Comparison of ENCODE assay signal across 10 cellular contexts in the genomic region with DNA sequence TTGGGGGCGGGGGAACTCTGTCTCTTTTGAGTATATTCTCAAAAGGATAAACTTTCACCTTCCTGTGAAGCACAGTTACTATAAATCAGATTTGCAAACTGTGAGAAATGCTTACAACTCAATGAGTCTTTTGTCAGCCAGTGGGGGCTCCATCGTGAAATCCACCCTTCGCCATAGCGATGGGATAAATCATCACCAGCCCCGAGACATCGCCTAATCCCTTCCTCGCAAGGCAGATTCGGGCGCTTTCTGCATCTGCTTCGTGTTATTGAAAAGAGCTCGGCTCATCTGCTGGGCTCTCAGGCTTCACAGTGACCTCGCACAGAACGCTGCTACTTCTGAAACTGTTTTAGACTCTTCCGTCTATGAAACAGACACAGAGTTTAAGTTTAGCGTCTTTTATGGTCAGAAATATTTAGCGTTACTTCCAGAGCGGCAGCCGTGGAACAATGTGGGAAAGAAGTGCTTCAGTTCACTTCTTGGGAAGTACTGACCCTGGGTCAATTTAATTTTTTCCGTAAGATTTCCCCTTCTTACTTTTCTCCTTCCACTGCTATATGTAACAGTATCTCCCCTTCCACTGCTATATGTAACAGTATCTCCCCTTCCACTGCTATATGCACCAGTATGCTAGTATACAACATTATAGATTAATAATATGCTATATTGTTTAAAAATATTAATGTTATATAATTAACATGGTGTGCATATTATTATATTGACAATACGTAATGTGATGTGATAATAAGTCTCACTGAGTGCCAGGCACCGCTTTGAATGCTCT.
DNase-seq lines count a peak whose midpoint lies in the region; ATAC-seq and TF ChIP-seq lines count a peak whose summit lies in the region.
"Had no signal": no experiment of that assay in that cellular context is flagged by ENCODE, and none has a peak within 500 bp of the region (broad histone marks: within the 10 kb centered on the region; RNA-seq: fewer than 3 reads in every experiment).

No MANE protein-coding gene starts in this region.

- no peaks in the 10 kb centered on the region for H3K9me3 Mint-ChIP-seq in activated CD8-positive, alpha-beta memory T cell treated with anti-CD3 and anti-CD28 coated beads, Interleukin-2, amount 10 ng/mL, durations not matched to agents 7 days and 5 days (ENCODE audit: low read depth)
- no peaks in the 10 kb centered on the region for H3K9me3 Mint-ChIP-seq in activated T-helper 1 cell treated with anti-CD3 and anti-CD28 coated beads, Interleukin-12 subunit alpha, Interleukin-12 subunit beta, Interleukin-2, Interleukin-4 antibody, amounts not matched to agents 30 ng/mL and 10 ng/mL and 1 ng/mL, durations not matched to agents 14 hours and 24 hours and 36 hours

- CTCF ChIA-PET in activated CD8-positive, alpha-beta memory T cell treated with anti-CD3 and anti-CD28 coated beads, Interleukin-2, amount 10 ng/mL, durations not matched to agents 7 days and 5 days (lab: Charles Lee): no interaction called here

- H3K4me2 ChIP-seq in BLaER1 treated with 17β-estradiol and CSF1 and Interleukin-3, amounts not matched to agents 10 nM and 100 nM: peak overlapping the region; percentile 72 to 94 (median 85)

- no peak overlapping the region for H3K4me3 Mint-ChIP-seq in activated CD8-positive, alpha-beta memory T cell treated with anti-CD3 and anti-CD28 coated beads, Interleukin-2, amount 10 ng/mL, durations not matched to agents 7 days and 5 days
- H3K4me3 Mint-ChIP-seq in activated T-helper 1 cell treated with anti-CD3 and anti-CD28 coated beads, Interleukin-12 subunit alpha, Interleukin-12 subunit beta, Interleukin-2, Interleukin-4 antibody, amounts not matched to agents 30 ng/mL and 10 ng/mL and 1 ng/mL, durations not matched to agents 14 hours and 24 hours and 36 hours: no peak overlapping the region

- no peak for DNase-seq in RWPE2 (ENCODE audit: low spot score)
- DNase-seq in fibroblast of gingiva (ENCODE audit: low read depth): peak; percentile 2
- no peak for DNase-seq in omental fat pad (ENCODE audit: low spot score)
- DNase-seq in H4 (ENCODE audit: low spot score): no peak
- no peak for DNase-seq in activated CD8-positive, alpha-beta memory T cell treated with anti-CD3 and anti-CD28 coated beads, Interleukin-2, amount 10 ng/mL, durations not matched to agents 7 days and 5 days
- no peak for DNase-seq in activated T-helper 1 cell treated with anti-CD3 and anti-CD28 coated beads, Interleukin-12 subunit alpha, Interleukin-12 subunit beta, Interleukin-2, Interleukin-4 antibody, amounts not matched to agents 30 ng/mL and 10 ng/mL and 1 ng/mL, durations not matched to agents 14 hours and 24 hours and 36 hours (ENCODE audit: low spot score)
- DNase-seq in NCI-H2196 treated with DMSO at 0.1 percent for 48 hours (lab: John Stamatoyannopoulos, UW; ENCODE audit: unreplicated experiment): no peak
- DNase-seq: activated CD8-positive, alpha-beta memory T cell treated with anti-CD3 and anti-CD28 coated beads for 24 hours; NCI-H1694 treated with DMSO at 0.1 percent for 48 hours had no signal

- H3K9me3 ChIP-seq in BLaER1 treated with 17β-estradiol and CSF1 and Interleukin-3, amounts not matched to agents 10 nM and 100 nM (replicated peaks in 1 of 11): peaks cover 0 to 7% (median 0%) of the 10 kb centered on the region in 11 experiments; a peak in 3 of 22 replicates
- no peaks in the 10 kb centered on the region for H3K9me3 ChIP-seq in RWPE2 (ENCODE audit: severe bottlenecking)

- no peaks in the 10 kb centered on the region for H3K36me3 Mint-ChIP-seq in activated CD8-positive, alpha-beta memory T cell treated with anti-CD3 and anti-CD28 coated beads, Interleukin-2, amount 10 ng/mL, durations not matched to agents 7 days and 5 days
- H3K36me3 Mint-ChIP-seq in activated T-helper 1 cell treated with anti-CD3 and anti-CD28 coated beads, Interleukin-12 subunit alpha, Interleukin-12 subunit beta, Interleukin-2, Interleukin-4 antibody, amounts not matched to agents 30 ng/mL and 10 ng/mL and 1 ng/mL, durations not matched to agents 14 hours and 24 hours and 36 hours (ENCODE audit: low read depth): no peaks in the 10 kb centered on the region

- peak overlapping the region in 1 of 11 experiments; percentile 13; a peak in 2 of 22 replicates for H3K27ac ChIP-seq in BLaER1 treated with 17β-estradiol and CSF1 and Interleukin-3, amounts not matched to agents 10 nM and 100 nM
- H3K27ac ChIP-seq in RWPE2 (ENCODE audit: poor library complexity, severe bottlenecking): no peak overlapping the region

- H3K27me3 Mint-ChIP-seq in activated CD8-positive, alpha-beta memory T cell treated with anti-CD3 and anti-CD28 coated beads, Interleukin-2, amount 10 ng/mL, durations not matched to agents 7 days and 5 days: no peaks in the 10 kb centered on the region
- H3K27me3 Mint-ChIP-seq in activated T-helper 1 cell treated with anti-CD3 and anti-CD28 coated beads, Interleukin-12 subunit alpha, Interleukin-12 subunit beta, Interleukin-2, Interleukin-4 antibody, amounts not matched to agents 30 ng/mL and 10 ng/mL and 1 ng/mL, durations not matched to agents 14 hours and 24 hours and 36 hours (ENCODE audit: insufficient read depth): no peaks in the 10 kb centered on the region

- H3K27ac Mint-ChIP-seq in activated CD8-positive, alpha-beta memory T cell treated with anti-CD3 and anti-CD28 coated beads, Interleukin-2, amount 10 ng/mL, durations not matched to agents 7 days and 5 days: no peak overlapping the region
- no peak overlapping the region for H3K27ac Mint-ChIP-seq in activated T-helper 1 cell treated with anti-CD3 and anti-CD28 coated beads, Interleukin-12 subunit alpha, Interleukin-12 subunit beta, Interleukin-2, Interleukin-4 antibody, amounts not matched to agents 30 ng/mL and 10 ng/mL and 1 ng/mL, durations not matched to agents 14 hours and 24 hours and 36 hours

- ATAC-seq in RWPE2 (ENCODE audit: low read depth): peak; percentile 84
- peak; percentile 73 for ATAC-seq in omental fat pad (ENCODE audit: low FRiP score)
- ATAC-seq in activated CD8-positive, alpha-beta memory T cell treated with anti-CD3 and anti-CD28 coated beads, Interleukin-2, amount 10 ng/mL, durations not matched to agents 7 days and 5 days: no peak

- H3K27me3 ChIP-seq in BLaER1 treated with 17β-estradiol and CSF1 and Interleukin-3, amounts not matched to agents 10 nM and 100 nM: peaks cover 0 to 27% (median 0%) of the 10 kb centered on the region in 11 experiments; a peak in 5 of 22 replicates
- H3K27me3 ChIP-seq in RWPE2 (ENCODE audit: insufficient read depth, poor library complexity, severe bottlenecking): no peaks in the 10 kb centered on the region

- intact Hi-C loops in activated T-helper 1 cell treated with anti-CD3 and anti-CD28 coated beads, Interleukin-12 subunit alpha, Interleukin-12 subunit beta, Interleukin-2, Interleukin-4 antibody, amounts not matched to agents 30 ng/mL and 10 ng/mL and 1 ng/mL, durations not matched to agents 14 hours and 24 hours and 36 hours (cut with micrococcal nuclease): no loop called here

- peak overlapping the region; percentile 2 to 59 (median 34); a peak in 15 of 22 replicates for H3K9ac ChIP-seq in BLaER1 treated with 17β-estradiol and CSF1 and Interleukin-3, amounts not matched to agents 10 nM and 100 nM

- H3K4me1 Mint-ChIP-seq in activated CD8-positive, alpha-beta memory T cell treated with anti-CD3 and anti-CD28 coated beads, Interleukin-2, amount 10 ng/mL, durations not matched to agents 7 days and 5 days: no peaks in the 10 kb centered on the region
- H3K4me1 Mint-ChIP-seq in activated T-helper 1 cell treated with anti-CD3 and anti-CD28 coated beads, Interleukin-12 subunit alpha, Interleukin-12 subunit beta, Interleukin-2, Interleukin-4 antibody, amounts not matched to agents 30 ng/mL and 10 ng/mL and 1 ng/mL, durations not matched to agents 14 hours and 24 hours and 36 hours (ENCODE audit: low read depth): no peaks in the 10 kb centered on the region

- H3K36me3 ChIP-seq in BLaER1 treated with 17β-estradiol and CSF1 and Interleukin-3, amounts not matched to agents 10 nM and 100 nM: no peaks in the 10 kb centered on the region
- H3K36me3 ChIP-seq in RWPE2 (ENCODE audit: low read depth): no peaks in the 10 kb centered on the region

- peak overlapping the region; percentile 41 to 59 (median 50) for H3K4me3 ChIP-seq in BLaER1 treated with 17β-estradiol and CSF1 and Interleukin-3, amounts not matched to agents 10 nM and 100 nM
- H3K4me3 ChIP-seq in RWPE2 (ENCODE audit: severe bottlenecking): peak overlapping the region; percentile 9

- TF ChIP-seq CTCF in RWPE2 (IDR thresholded peaks at IDR 0.05; ENCODE audit: poor library complexity, severe bottlenecking): no peak
- no peak for TF ChIP-seq CTCF in omental fat pad (IDR thresholded peaks at IDR 0.05)

- peaks cover 8 to 33% (median 21%) of the 10 kb centered on the region in 10 experiments; a peak in 18 of 20 replicates for H3K4me1 ChIP-seq in BLaER1 treated with 17β-estradiol and CSF1 and Interleukin-3, amounts not matched to agents 10 nM and 100 nM
- peaks cover 3% of the 10 kb centered on the region for H3K4me1 ChIP-seq in RWPE2 (ENCODE audit: insufficient read depth, poor library complexity, severe bottlenecking)

- H4K20me1 ChIP-seq in BLaER1 treated with 17β-estradiol and CSF1 and Interleukin-3, amounts not matched to agents 10 nM and 100 nM: no peaks in the 10 kb centered on the region
